1 cellular context compared by ENCODE assay signal in genomic region chr1:154207262-154207661, GRCh38.
TF ChIP-seq lines count a peak whose summit lies in the region.

No MANE protein-coding gene starts in this region.

TF ChIP-seq in neural cell, 6 proteins besides CTCF, POLR2A, EP300 and RAD21:
- TF ChIP-seq MXI1 (conservative IDR thresholded peaks at IDR 0.05; ENCODE audit: poor library complexity, severe bottlenecking): no peak
- TF ChIP-seq SMC3 (conservative IDR thresholded peaks at IDR 0.05; ENCODE audit: poor library complexity): no peak
- no peak for TF ChIP-seq REST (IDR thresholded peaks at IDR 0.05; ENCODE audit: borderline replicate concordance)
- TF ChIP-seq EZH2 (IDR thresholded peaks at IDR 0.05; ENCODE audit: borderline replicate concordance, insufficient read depth, low read length, poor library complexity, severe bottlenecking): no peak
- no peak for TF ChIP-seq TAF1 (IDR thresholded peaks at IDR 0.05; ENCODE audit: low read depth)
- no peak for TF ChIP-seq POLR2AphosphoS5 (IDR thresholded peaks at IDR 0.05)
